ENCODE assay signal across 8 cellular contexts in the genomic region with DNA sequence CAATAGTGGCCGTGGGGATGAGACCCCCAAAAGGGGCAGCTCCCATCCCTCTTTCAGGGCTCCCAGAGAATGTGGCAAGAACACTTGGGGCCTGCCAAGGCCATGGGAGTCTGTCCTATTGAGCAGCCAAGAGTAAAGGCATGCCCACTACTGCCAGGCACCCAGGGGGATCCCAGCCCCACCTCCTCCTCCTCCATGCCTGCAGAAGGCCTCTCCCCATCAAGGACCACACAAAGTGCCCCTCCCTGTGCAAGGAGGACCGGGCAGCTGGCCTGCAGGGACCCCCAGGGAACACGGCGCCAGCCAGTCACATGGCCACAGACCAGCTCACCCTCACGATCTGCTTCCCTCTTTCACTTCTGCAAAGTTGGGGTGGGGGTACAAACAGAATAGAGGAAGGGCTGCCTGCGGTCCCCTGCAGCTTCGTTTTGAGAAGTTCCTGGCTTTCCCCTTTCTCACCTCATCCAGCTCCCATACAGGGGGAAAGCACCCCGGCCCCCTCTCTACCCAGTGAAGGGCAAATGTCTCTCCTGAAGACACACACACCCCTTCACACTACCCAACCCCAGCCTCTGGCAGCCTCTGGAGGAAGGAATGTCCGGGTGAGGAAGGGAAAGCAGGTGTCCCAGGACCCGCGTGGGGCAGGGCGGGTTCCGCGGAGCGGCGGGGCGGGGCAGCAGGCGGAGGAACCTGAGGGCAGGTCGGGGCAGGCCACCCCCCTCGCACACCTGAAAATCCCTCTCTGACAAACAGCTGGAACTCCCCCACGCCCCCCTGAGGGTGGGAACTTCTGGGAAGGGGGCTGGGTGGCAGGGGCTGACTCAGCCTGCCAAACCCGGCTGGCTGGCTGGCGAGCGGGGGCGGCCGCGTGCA. TPM values are rescaled to one million over a fixed set of nuclear protein-coding genes. Genes with fewer than 3 reads are reported as not detected.
DNase-seq lines count a peak whose midpoint lies in the region; ATAC-seq, FAIRE-seq and TF ChIP-seq lines count a peak whose summit lies in the region.

No MANE protein-coding gene starts in this region.

- no peak for TF ChIP-seq CTCF in pancreas (IDR thresholded peaks at IDR 0.05)
- no peak for TF ChIP-seq CTCF in upper lobe of left lung (IDR thresholded peaks at IDR 0.05)

- intact Hi-C loops in pancreas (cut with DNase I), result no loop called here

- TF ChIP-seq EP300 in upper lobe of left lung (IDR thresholded peaks at IDR 0.05), result peak in 1 of 4 donors; percentile 10

- H3K27me3 ChIP-seq in pancreas, result no peaks in the 10 kb centered on the region
- H3K27me3 ChIP-seq in upper lobe of left lung, result no peaks in the 10 kb centered on the region

- H3K4me3 ChIP-seq in pancreas, result peak overlapping the region; percentile 70 to 93 (median 80)
- peak overlapping the region; percentile 65 to 94 (median 85) for H3K4me3 ChIP-seq in upper lobe of left lung

- FAIRE-seq in pancreas (lab: Jason Lieb, UNC), result no peak

- H3K27ac ChIP-seq in pancreas (peak overlapping the region in 3 of 4 donors; percentile 22 to 86 (median 85)), upper lobe of left lung (peak overlapping the region; percentile 91 to 97 (median 94))

- H3K36me3 ChIP-seq in pancreas (peaks cover 0 to 7% (median 0%) of the 10 kb centered on the region in 3 donors), upper lobe of left lung (peaks cover 9 to 20% (median 18%) of the 10 kb centered on the region in 4 donors)

- ATAC-seq in GM18858 (IDR thresholded peaks at IDR 0.05; ENCODE audit: unreplicated experiment) (peak; percentile 45), HG03135 (IDR thresholded peaks at IDR 0.05; ENCODE audit: unreplicated experiment) (peak; percentile 33), pancreas (peak; percentile 28 to 45 (median 37)), upper lobe of left lung (ENCODE audit: low FRiP score in 2 of 2) (peak; percentile 17 to 32)

- H3K4me1 ChIP-seq in pancreas (peaks cover 10 to 16% (median 10%) of the 10 kb centered on the region in 3 donors), upper lobe of left lung (peaks cover 51 to 82% (median 58%) of the 10 kb centered on the region in 4 donors)

- DNase-seq in SIG-M5 (lab: John Stamatoyannopoulos, UW) (peak; percentile 93), activated gamma-delta T cell treated with Interleukin-2 at 50 U/mL for 16 hours (peak; percentile 42), glomerular visceral epithelial cell (ENCODE audit: extremely low spot score) (peak; percentile 67), pancreas (peak; percentile 83 to 87 (median 84)), upper lobe of left lung (peak; percentile 78 to 93), NCI-H446 (lab: John Stamatoyannopoulos, UW) (no peak)

- peak in 2 of 4 donors; percentile 28 to 39 for TF ChIP-seq POLR2A in upper lobe of left lung (IDR thresholded peaks at IDR 0.05)

- H3K9me3 ChIP-seq in pancreas (no peaks in the 10 kb centered on the region), upper lobe of left lung (no peaks in the 10 kb centered on the region)

- WGBS in pancreas, 2 donors, result 3 to 4% methylated on average over 20 to 26 of the region's 27 CpGs
- 0 to 3% methylated on average over 13 of the region's 27 CpGs for WGBS in upper lobe of left lung, 2 donors

RNA-seq across cellular contexts. Expression of gene PPP1R9B, which starts 2.0 kb away (rescaled TPM):
- total RNA-seq in pancreas (10 to 100 TPM; 13.5 to 34.6 (median 17.7) TPM), upper lobe of left lung (100 to 1,000 TPM in 1 of 6 donors, 10 to 100 TPM in 5; 37.5 to 121 (median 74.7) TPM)
- polyA plus RNA-seq in pancreas, result 10 to 100 TPM; 14.3 to 29.2 TPM

RNA-seq across cellular contexts. Expression of gene SGCA, which starts 17.3 kb away (rescaled TPM):
- total RNA-seq in pancreas, result 1 to 10 TPM in 2 of 6 donors, under 1 TPM in 1, not detected in 3; 0.31 to 1.1 (median 1.0) TPM
- polyA plus RNA-seq in pancreas, result 1 to 10 TPM; 1.7 to 3.0 TPM
- total RNA-seq in upper lobe of left lung, result 10 to 100 TPM in 5 of 6 donors, 1 to 10 TPM in 1; 1.6 to 19.7 (median 14.1) TPM

RNA-seq across cellular contexts. Expression of gene SAMD14, which starts 18.5 kb away (rescaled TPM):
- total RNA-seq in pancreas (under 1 TPM; 0.09 to 0.90 (median 0.33) TPM), upper lobe of left lung (10 to 100 TPM in 2 of 6 donors, 1 to 10 TPM in 3, under 1 TPM in 1; 0.49 to 16.8 (median 5.6) TPM)
- 1 to 10 TPM in 1 of 2 donors, under 1 TPM in 1; 0.80 to 1.3 TPM for polyA plus RNA-seq in pancreas

RNA-seq across cellular contexts. Expression of gene COL1A1, which starts 53.0 kb away (rescaled TPM):
- total RNA-seq in pancreas (100 to 1,000 TPM in 2 of 6 donors, 10 to 100 TPM in 3, 1 to 10 TPM in 1; 9.0 to 875 (median 36.6) TPM), upper lobe of left lung (100 to 1,000 TPM in 3 of 6 donors, 10 to 100 TPM in 3; 15.4 to 555 (median 117) TPM)
- polyA plus RNA-seq in pancreas, result 10 to 100 TPM; 10.4 to 22.2 TPM

RNA-seq across cellular contexts. Expression of gene PDK2, which starts 53.3 kb away (rescaled TPM):
- total RNA-seq in pancreas (10 to 100 TPM; 15.3 to 50.0 (median 36.2) TPM), upper lobe of left lung (10 to 100 TPM; 15.7 to 80.7 (median 34.9) TPM)
- polyA plus RNA-seq in pancreas, result 10 to 100 TPM; 26.6 to 26.8 TPM

Comparison
In these comparisons a context has a peak if more than half of its experiments do, and no peak if none do; other contexts are left out.
1. DNase-seq: peak in SIG-M5 (single experiment), activated gamma-delta T cell treated with Interleukin-2 at 50 U/mL for 16 hours (single experiment), glomerular visceral epithelial cell (single experiment), pancreas (6 of 6) and upper lobe of left lung (2 of 2); none in NCI-H446 (0 of 2).
2. Peak in every context shown above with its lines, with median percentiles within 50 percentile points of each other: ATAC-seq.